Comparison of ENCODE assay signal across 21 cellular contexts in the genomic region with DNA sequence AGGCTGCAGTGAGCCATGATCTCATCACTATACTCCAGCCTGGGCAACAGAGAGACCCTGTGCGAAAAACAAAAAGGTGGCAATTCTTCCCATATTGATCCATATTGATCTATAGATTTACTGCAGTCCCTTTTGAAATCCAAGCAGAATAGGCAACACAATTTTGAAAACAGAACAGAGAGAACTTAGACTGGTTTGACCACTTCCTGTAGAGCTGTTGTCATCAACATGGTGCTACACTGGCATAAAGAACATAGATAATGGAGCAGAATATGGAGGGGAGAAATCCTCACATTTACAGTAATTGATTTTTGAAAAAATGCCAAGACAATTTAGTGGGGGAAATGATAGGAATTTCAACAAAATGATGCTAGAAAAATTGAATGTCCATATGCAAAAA. TPM values are rescaled to one million over a fixed set of nuclear protein-coding genes. Genes with fewer than 3 reads are reported as not detected.
DNase-seq lines count a peak whose midpoint lies in the region; ATAC-seq, FAIRE-seq and TF ChIP-seq lines count a peak whose summit lies in the region.
"Had no signal": no experiment of that assay in that cellular context is flagged by ENCODE, and none has a peak within 500 bp of the region (broad histone marks: within the 10 kb centered on the region; RNA-seq: fewer than 3 reads in every experiment).

No MANE protein-coding gene starts in this region.

- no peaks in the 10 kb centered on the region for H3K27me3 ChIP-seq in DND-41 (ENCODE audit: insufficient read depth, low read length, poor library complexity)
- H3K27me3 ChIP-seq in GM12878 (replicated peaks in 1 of 2; ENCODE audit: control insufficient read depth in 2 of 2, insufficient read depth in 2 of 2, low read length in 1 of 2), result no peaks in the 10 kb centered on the region
- H3K27me3 ChIP-seq: BLaER1, MG63 had no signal

- H3K27ac ChIP-seq in DND-41 (ENCODE audit: low read length) (peak overlapping the region; percentile 7; the same call in 1 of the 2 replicates), GM12878 (ENCODE audit: control insufficient read depth, insufficient read depth) (no peak overlapping the region)
- H3K27ac ChIP-seq: BLaER1 had no signal

- H4K20me1 ChIP-seq in DND-41 (ENCODE audit: insufficient read depth, low read length), result no peaks in the 10 kb centered on the region
- H4K20me1 ChIP-seq in GM12878 (ENCODE audit: control insufficient read depth, insufficient read depth), result no peaks in the 10 kb centered on the region

- H3K9ac ChIP-seq in DND-41 (ENCODE audit: low read depth, low read length) (no peak overlapping the region), GM12878 (ENCODE audit: control insufficient read depth, insufficient read depth, low read length) (no peak overlapping the region)
- H3K9ac ChIP-seq: BLaER1 had no signal

- no peak for TF ChIP-seq RAD21 in GM12878 (IDR thresholded peaks at IDR 0.05; ENCODE audit: insufficient read depth, low read depth, low read length)

- H3K9me3 Mint-ChIP-seq in activated CD4-positive, alpha-beta T cell treated with anti-CD3 and anti-CD28 coated beads, Interleukin-2, amount 10 ng/mL, durations not matched to agents 24 days and 14 days, result peaks cover 17% of the 10 kb centered on the region

- H3K4me1 ChIP-seq in DND-41 (ENCODE audit: insufficient read depth, low read length) (peaks cover 7% of the 10 kb centered on the region), GM12878 (ENCODE audit: control insufficient read depth, insufficient read depth, low read length) (no peaks in the 10 kb centered on the region)

- no peaks in the 10 kb centered on the region for H3K9me3 ChIP-seq in DND-41 (ENCODE audit: insufficient read depth, low read length, severe bottlenecking)
- peaks cover 5% of the 10 kb centered on the region; the same call in 2 of the 3 replicates for H3K9me3 ChIP-seq in GM12878 (replicated peaks; ENCODE audit: control insufficient read depth, insufficient read depth, low read length)
- H3K9me3 ChIP-seq: MG63 had no signal

- H3K4me2 ChIP-seq in DND-41 (ENCODE audit: insufficient read depth, low read length) (no peak overlapping the region), GM12878 (ENCODE audit: control insufficient read depth, insufficient read depth) (no peak overlapping the region)
- H3K4me2 ChIP-seq: BLaER1 had no signal

- RAD21 ChIA-PET in GM12878 (lab: Charles Lee; ENCODE audit: unreplicated experiment), result interaction anchor here (0.7 kb wide), 1 partner anchor 55 kb away, joined by 3 read pairs; no protein-coding TSS in a partner anchor

- peaks cover 41% of the 10 kb centered on the region for H3K36me3 Mint-ChIP-seq in activated CD4-positive, alpha-beta T cell treated with anti-CD3 and anti-CD28 coated beads, Interleukin-2, amount 10 ng/mL, durations not matched to agents 24 days and 14 days (ENCODE audit: low read depth)

- H3K27me3 Mint-ChIP-seq in activated CD4-positive, alpha-beta T cell treated with anti-CD3 and anti-CD28 coated beads, Interleukin-2, amount 10 ng/mL, durations not matched to agents 24 days and 14 days, result no peaks in the 10 kb centered on the region

- 100% methylated on average over 1 of the region's 1 CpG for WGBS in GM12878 (ENCODE audit: insufficient coverage, insufficient replicate concordance, low lambda C conversion rate, missing lambda C conversion rate)

- POLR2A ChIA-PET in GM12878 (lab: Charles Lee), result interaction anchor here (1.5 kb wide), 1 partner anchor 21 kb away, joined by 4 read pairs; no protein-coding TSS in a partner anchor

- peaks cover 21% of the 10 kb centered on the region for H3K4me1 Mint-ChIP-seq in activated CD4-positive, alpha-beta T cell treated with anti-CD3 and anti-CD28 coated beads, Interleukin-2, amount 10 ng/mL, durations not matched to agents 24 days and 14 days

- FAIRE-seq in GM12878 (lab: Jason Lieb, UNC), result no peak

- no peak for TF ChIP-seq EP300 in GM12878 (IDR thresholded peaks at IDR 0.05; ENCODE audit: borderline replicate concordance in 1 of 2, control insufficient read depth in 1 of 2, low read depth in 2 of 2, low read length in 2 of 2)

- H3K36me3 ChIP-seq in DND-41 (ENCODE audit: insufficient read depth, low read length) (no peaks in the 10 kb centered on the region), GM12878 (ENCODE audit: control insufficient read depth in 2 of 2, insufficient read depth in 2 of 2, low read length in 1 of 2) (0 out of 4 replicates have a peak, but pooled peaks cover 0 to 3% of the 10 kb centered on the region in 2 experiments)
- H3K36me3 ChIP-seq: MG63 had no signal

- in situ Hi-C loops in GM12878 (cut with MboI), result no loop called here

- peak overlapping the region; percentile 42 for H3K27ac Mint-ChIP-seq in activated CD4-positive, alpha-beta T cell treated with anti-CD3 and anti-CD28 coated beads, Interleukin-2, amount 10 ng/mL, durations not matched to agents 24 days and 14 days

- SMC1A ChIA-PET in GM12878 (lab: Charles Lee; ENCODE audit: uncharacterized antibody, unreplicated experiment), result interaction anchor here (0.6 to 2.4 kb wide), 4 partner anchors 15 to 104 kb away, joined by 3 to 7 read pairs (median 5); no protein-coding TSS in a partner anchor

- no TSS peak for BruUV-seq in GM12878 (replicated peaks; lab: Mats Ljungman, UMichigan)

- no peak for DNase-seq in activated CD4-positive, alpha-beta T cell treated with anti-CD3 and anti-CD28 coated beads, Interleukin-2, amount 10 ng/mL, durations not matched to agents 24 days and 14 days
- no peak for DNase-seq in activated CD4-positive, alpha-beta T cell treated with anti-CD3 and anti-CD28 coated beads, Interleukin-2, amount 50 U/mL, for 48 hours
- DNase-seq in DND-41, result no peak
- DNase-seq in Kasumi-1 (lab: John Stamatoyannopoulos, UW), result peak; percentile 0 to 4
- no peak for DNase-seq in GM12878 (ENCODE audit: low read depth, low spot score)
- no peak for DNase-seq in NCI-H82 (lab: John Stamatoyannopoulos, UW)
- no peak for DNase-seq in AG20443 (ENCODE audit: low spot score)
- DNase-seq in NCI-H345 treated with DMSO at 0.1 percent for 48 hours (lab: John Stamatoyannopoulos, UW; ENCODE audit: unreplicated experiment), result no peak
- DNase-seq: 8988T, KBM-7, MG63, NCI-H1105 treated with DMSO at 0.1 percent for 48 hours, NCI-H1694 treated with DMSO at 0.1 percent for 48 hours, NCI-H2107, NCI-H2227 treated with DMSO at 0.1 percent for 48 hours, NCI-H526, OCI-M1, SHP77 treated with DMSO at 0.1 percent for 48 hours had no signal

- H2AFZ ChIP-seq in DND-41 (ENCODE audit: low read depth, low read length), result no peak overlapping the region
- H2AFZ ChIP-seq in GM12878 (ENCODE audit: control insufficient read depth, low read depth, low read length), result no peak overlapping the region

- CTCF ChIA-PET in GM12878 (lab: Yijun Ruan, JAX), result interaction anchor here (1.3 kb wide), 1 partner anchor 26 kb away, joined by 4 read pairs; no protein-coding TSS in a partner anchor

- H3K79me2 ChIP-seq in DND-41 (ENCODE audit: insufficient read depth, low read length) (no peaks in the 10 kb centered on the region), GM12878 (ENCODE audit: control insufficient read depth, insufficient read depth, low read length) (no peaks in the 10 kb centered on the region; the same call in 1 of the 2 replicates)

- H3K4me3 ChIP-seq in DND-41 (ENCODE audit: low read depth in 1 of 2, low read length in 2 of 2), result no peak overlapping the region
- no peak overlapping the region for H3K4me3 ChIP-seq in GM12878
- H3K4me3 ChIP-seq: BLaER1, MG63 had no signal

- no peak for TF ChIP-seq POLR2A in GM12878 (IDR thresholded peaks at IDR 0.05; ENCODE audit: low read depth, low read length)

- H3K4me3 Mint-ChIP-seq in activated CD4-positive, alpha-beta T cell treated with anti-CD3 and anti-CD28 coated beads, Interleukin-2, amount 10 ng/mL, durations not matched to agents 24 days and 14 days, result no peak overlapping the region

- no peak for TF ChIP-seq CTCF in DND-41 (IDR thresholded peaks at IDR 0.05; ENCODE audit: borderline replicate concordance, extremely low read depth, low read length, poor library complexity, severe bottlenecking)
- TF ChIP-seq CTCF in GM12878 (IDR thresholded peaks at IDR 0.05 in 2 of 3, conservative IDR thresholded peaks at IDR 0.05 in 1 of 3; ENCODE audit: control insufficient read depth in 2 of 3, extremely low read depth in 1 of 3, insufficient read depth in 1 of 3, low read depth in 3 of 3, low read length in 3 of 3), result no peak

- ATAC-seq in DND-41 (ENCODE audit: insufficient read depth, low read depth) (peak; percentile 72; the same call in 2 of the 3 replicates), GM12878 (peak; percentile 62)
- ATAC-seq: HCT116, SK-N-SH treated with all-trans-retinoic acid at 6 μM for 48 hours had no signal

- intact Hi-C loops in activated CD4-positive, alpha-beta T cell treated with anti-CD3 and anti-CD28 coated beads, Interleukin-2, amount 10 ng/mL, durations not matched to agents 24 days and 14 days (cut with micrococcal nuclease), result no loop called here
- intact Hi-C loops in GM12878 (cut with micrococcal nuclease; ENCODE audit: unreplicated experiment), result no loop called here

TF ChIP-seq in GM12878, 131 proteins besides CTCF, POLR2A, EP300 and RAD21 (continues in another document):
- TF ChIP-seq CBX5 (IDR thresholded peaks at IDR 0.05; ENCODE audit: low read depth) (no peak), RCOR1 (conservative IDR thresholded peaks at IDR 0.05; ENCODE audit: low read depth, low read length) (no peak), IRF4 (IDR thresholded peaks at IDR 0.05; ENCODE audit: low read depth, low read length) (no peak), CEBPB (IDR thresholded peaks at IDR 0.05; ENCODE audit: borderline replicate concordance in 1 of 2, low read depth in 2 of 2, low read length in 2 of 2) (no peak), NR2F1 (conservative IDR thresholded peaks at IDR 0.05) (no peak)

RNA-seq across cellular contexts. Expression of a gene that starts 34.1 kb away (rescaled TPM):
- 30.1 and 31.4 TPM in 2 replicates for total RNA-seq in activated CD4-positive, alpha-beta T cell treated with anti-CD3 and anti-CD28 coated beads, Interleukin-2, amount 10 ng/mL, durations not matched to agents 24 days and 14 days
- 74.9 and 76.8 TPM in 2 replicates for total RNA-seq in GM12878 (2013; cell fraction: nucleolus; rRNA removed)
- total RNA-seq in GM12878 (2014; rRNA removed) (14.3 and 16.8 TPM in 2 replicates), GM12878 (2014; rRNA removed; fragmentation: Illumina TruSeq; extraction: Trizol) (20.3 and 21.3 TPM in 2 replicates), GM12878 (2021) (25.2 and 26.1 TPM in 2 replicates)
- 4.5 TPM for polyA plus RNA-seq in GM12878 (2011; ENCODE audit: low read depth)
- polyA plus RNA-seq in GM12878 (2011; rRNA removed) (35.1 and 43.9 TPM in 2 replicates), GM12878 (2014; fragmentation: Illumina TruSeq; extraction: Trizol) (20.7 and 25.2 TPM in 2 replicates), GM12878 (2014; fragmentation: Nextera tagmentation; extraction: Ambion mirVana) (1 to 10 TPM; 4.3 to 4.6 TPM), GM12878 (2014; rRNA removed) (11.6 and 15.2 TPM in 2 replicates), GM12878 (2016; fragmentation: Nextera tagmentation; extraction: Ambion mirVana) (1 to 10 TPM; 3.1 to 5.1 TPM)
- 15.8 and 18.1 TPM in 2 replicates for polyA plus RNA-seq in GM12878 (2011; cell fraction: cytosol; rRNA removed)
- 23.8 and 26.8 TPM in 2 replicates for polyA plus RNA-seq in GM12878 (2011; cell fraction: nucleus; rRNA removed)
- polyA plus RNA-seq in GM12878 (2012), result 5.9 and 9.7 TPM in 2 replicates
- 34.4 and 41.6 TPM in 2 replicates for polyA minus RNA-seq in GM12878 (2011; rRNA and poly(A)+ RNA removed)
- 13.5 and 16.5 TPM in 2 replicates for polyA minus RNA-seq in GM12878 (2011; cell fraction: cytosol; rRNA and poly(A)+ RNA removed)
- polyA minus RNA-seq in GM12878 (2011; cell fraction: nucleus; rRNA and poly(A)+ RNA removed), result 11.6 and 15.6 TPM in 2 replicates

Comparison
In these comparisons a context has a peak if more than half of its experiments do, and no peak if none do; other contexts are left out.
1. DNase-seq: peak in Kasumi-1 (2 of 2); none in activated CD4-positive, alpha-beta T cell treated with anti-CD3 and anti-CD28 coated beads, Interleukin-2, amount 10 ng/mL, durations not matched to agents 24 days and 14 days (single experiment), activated CD4-positive, alpha-beta T cell treated with anti-CD3 and anti-CD28 coated beads, Interleukin-2, amount 50 U/mL, for 48 hours (0 of 2), DND-41 (single experiment), GM12878 (single experiment), NCI-H82 (single experiment), AG20443 (single experiment) and NCI-H345 treated with DMSO at 0.1 percent for 48 hours (single experiment).